1 cellular context compared by ENCODE assay signal in the genomic region with DNA sequence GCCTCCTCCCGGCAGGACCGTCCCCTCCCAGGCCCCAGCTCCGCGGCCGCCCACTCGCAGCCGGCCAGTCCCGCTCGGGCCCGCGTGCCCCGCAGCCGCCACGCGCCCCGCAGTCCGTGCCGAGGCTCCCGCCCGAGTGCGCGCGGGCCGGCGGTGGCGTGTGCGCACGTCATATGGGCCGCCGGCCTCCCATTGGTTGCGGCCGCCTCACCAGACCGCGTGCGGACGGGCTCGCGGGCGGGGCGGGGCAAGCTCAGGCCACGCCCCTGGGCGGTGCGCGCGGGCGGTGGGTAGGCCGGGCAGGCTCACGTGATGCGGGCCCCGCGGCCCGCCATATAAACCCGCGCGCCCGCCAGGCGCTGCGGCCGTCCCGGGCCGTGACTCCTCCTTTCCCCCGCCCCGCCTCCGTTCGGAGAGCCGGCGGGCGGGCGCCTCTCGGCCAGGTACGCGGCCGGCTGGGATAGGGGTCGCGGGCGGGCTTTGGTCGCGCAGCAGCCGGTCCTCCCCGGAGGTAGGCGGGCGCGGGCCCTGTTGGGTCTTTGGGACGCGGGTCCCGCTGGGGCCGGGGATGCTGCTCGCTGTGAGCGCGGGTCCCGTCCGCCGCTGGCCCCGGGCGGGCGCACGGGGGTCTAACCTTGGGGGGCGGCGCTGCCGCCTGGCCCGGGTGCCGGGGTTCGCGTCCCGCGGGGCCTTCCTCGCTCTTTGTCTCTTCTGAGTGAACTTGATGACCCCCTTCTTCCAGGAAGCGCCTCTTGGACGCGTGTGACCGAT.
TF ChIP-seq lines count a peak whose summit lies in the region.

A gene (plus strand): TSS at position 362 of the 771 bp plus-strand sequence. CDS start 408 bp downstream, at position 770.

TF ChIP-seq in K562, 482 proteins besides CTCF, POLR2A, EP300 and RAD21 (continued from another document and continues in another):
- TF ChIP-seq, protein P1, sequence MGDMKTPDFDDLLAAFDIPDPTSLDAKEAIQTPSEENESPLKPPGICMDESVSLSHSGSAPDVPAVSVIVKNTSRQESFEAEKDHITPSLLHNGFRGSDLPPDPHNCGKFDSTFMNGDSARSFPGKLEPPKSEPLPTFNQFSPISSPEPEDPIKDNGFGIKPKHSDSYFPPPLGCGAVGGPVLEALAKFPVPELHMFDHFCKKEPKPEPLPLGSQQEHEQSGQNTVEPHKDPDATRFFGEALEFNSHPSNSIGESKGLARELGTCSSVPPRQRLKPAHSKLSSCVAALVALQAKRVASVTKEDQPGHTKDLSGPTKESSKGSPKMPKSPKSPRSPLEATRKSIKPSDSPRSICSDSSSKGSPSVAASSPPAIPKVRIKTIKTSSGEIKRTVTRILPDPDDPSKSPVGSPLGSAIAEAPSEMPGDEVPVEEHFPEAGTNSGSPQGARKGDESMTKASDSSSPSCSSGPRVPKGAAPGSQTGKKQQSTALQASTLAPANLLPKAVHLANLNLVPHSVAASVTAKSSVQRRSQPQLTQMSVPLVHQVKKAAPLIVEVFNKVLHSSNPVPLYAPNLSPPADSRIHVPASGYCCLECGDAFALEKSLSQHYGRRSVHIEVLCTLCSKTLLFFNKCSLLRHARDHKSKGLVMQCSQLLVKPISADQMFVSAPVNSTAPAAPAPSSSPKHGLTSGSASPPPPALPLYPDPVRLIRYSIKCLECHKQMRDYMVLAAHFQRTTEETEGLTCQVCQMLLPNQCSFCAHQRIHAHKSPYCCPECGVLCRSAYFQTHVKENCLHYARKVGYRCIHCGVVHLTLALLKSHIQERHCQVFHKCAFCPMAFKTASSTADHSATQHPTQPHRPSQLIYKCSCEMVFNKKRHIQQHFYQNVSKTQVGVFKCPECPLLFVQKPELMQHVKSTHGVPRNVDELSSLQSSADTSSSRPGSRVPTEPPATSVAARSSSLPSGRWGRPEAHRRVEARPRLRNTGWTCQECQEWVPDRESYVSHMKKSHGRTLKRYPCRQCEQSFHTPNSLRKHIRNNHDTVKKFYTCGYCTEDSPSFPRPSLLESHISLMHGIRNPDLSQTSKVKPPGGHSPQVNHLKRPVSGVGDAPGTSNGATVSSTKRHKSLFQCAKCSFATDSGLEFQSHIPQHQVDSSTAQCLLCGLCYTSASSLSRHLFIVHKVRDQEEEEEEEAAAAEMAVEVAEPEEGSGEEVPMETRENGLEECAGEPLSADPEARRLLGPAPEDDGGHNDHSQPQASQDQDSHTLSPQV (IDR thresholded peaks at IDR 0.05) = 0 out of 2 replicates have a peak, but pooled peaks have one; percentile 53
- TF ChIP-seq, protein P2, sequence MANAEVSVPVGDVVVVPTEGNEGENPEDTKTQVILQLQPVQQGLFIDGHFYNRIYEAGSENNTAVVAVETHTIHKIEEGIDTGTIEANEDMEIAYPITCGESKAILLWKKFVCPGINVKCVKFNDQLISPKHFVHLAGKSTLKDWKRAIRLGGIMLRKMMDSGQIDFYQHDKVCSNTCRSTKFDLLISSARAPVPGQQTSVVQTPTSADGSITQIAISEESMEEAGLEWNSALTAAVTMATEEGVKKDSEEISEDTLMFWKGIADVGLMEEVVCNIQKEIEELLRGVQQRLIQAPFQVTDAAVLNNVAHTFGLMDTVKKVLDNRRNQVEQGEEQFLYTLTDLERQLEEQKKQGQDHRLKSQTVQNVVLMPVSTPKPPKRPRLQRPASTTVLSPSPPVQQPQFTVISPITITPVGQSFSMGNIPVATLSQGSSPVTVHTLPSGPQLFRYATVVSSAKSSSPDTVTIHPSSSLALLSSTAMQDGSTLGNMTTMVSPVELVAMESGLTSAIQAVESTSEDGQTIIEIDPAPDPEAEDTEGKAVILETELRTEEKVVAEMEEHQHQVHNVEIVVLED (CRISPR knock-in tag; IDR thresholded peaks at IDR 0.05) = peak; percentile 84
- TF ChIP-seq RBM25 (IDR thresholded peaks at IDR 0.05; ENCODE audit: low read depth, low read length, severe bottlenecking) = peak; percentile 98
- TF ChIP-seq, protein P3, sequence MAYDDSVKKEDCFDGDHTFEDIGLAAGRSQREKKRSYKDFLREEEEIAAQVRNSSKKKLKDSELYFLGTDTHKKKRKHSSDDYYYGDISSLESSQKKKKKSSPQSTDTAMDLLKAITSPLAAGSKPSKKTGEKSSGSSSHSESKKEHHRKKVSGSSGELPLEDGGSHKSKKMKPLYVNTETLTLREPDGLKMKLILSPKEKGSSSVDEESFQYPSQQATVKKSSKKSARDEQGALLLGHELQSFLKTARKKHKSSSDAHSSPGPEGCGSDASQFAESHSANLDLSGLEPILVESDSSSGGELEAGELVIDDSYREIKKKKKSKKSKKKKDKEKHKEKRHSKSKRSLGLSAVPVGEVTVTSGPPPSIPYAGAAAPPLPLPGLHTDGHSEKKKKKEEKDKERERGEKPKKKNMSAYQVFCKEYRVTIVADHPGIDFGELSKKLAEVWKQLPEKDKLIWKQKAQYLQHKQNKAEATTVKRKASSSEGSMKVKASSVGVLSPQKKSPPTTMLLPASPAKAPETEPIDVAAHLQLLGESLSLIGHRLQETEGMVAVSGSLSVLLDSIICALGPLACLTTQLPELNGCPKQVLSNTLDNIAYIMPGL (CRISPR knock-in tag; IDR thresholded peaks at IDR 0.05) = peak; percentile 88; the same call in 1 of the 2 replicates
- peak; percentile 22; the same call in 1 of the 2 replicates for TF ChIP-seq ESRRA (IDR thresholded peaks at IDR 0.05; ENCODE audit: borderline replicate concordance, low read depth)
- TF ChIP-seq FOS (IDR thresholded peaks at IDR 0.05; ENCODE audit: extremely low read depth, insufficient read length) = peak; percentile 77
- peak; percentile 96; the same call in 1 of the 2 replicates for TF ChIP-seq KDM2B (CRISPR knock-in tag; IDR thresholded peaks at IDR 0.05)
- TF ChIP-seq GTF2E2 (tag; IDR thresholded peaks at IDR 0.05) = peak; percentile 93; the same call in 1 of the 2 replicates
- TF ChIP-seq HMGN3 (IDR thresholded peaks at IDR 0.05; ENCODE audit: borderline replicate concordance, extremely low read depth, insufficient read length, low read depth, low read length) = peak; percentile 96
- peak in 1 of 2 experiments; percentile 35; a peak in 2 of 4 replicates for TF ChIP-seq RCOR1 (IDR thresholded peaks at IDR 0.05; ENCODE audit: borderline replicate concordance in 1 of 2, low read depth in 2 of 2, low read length in 2 of 2)
- no peak for TF ChIP-seq OTX1 (CRISPR knock-in tag; IDR thresholded peaks at IDR 0.05)
- TF ChIP-seq CHD1 (IDR thresholded peaks at IDR 0.05; ENCODE audit: low read length) = peak; percentile 82
- TF ChIP-seq, protein P4, sequence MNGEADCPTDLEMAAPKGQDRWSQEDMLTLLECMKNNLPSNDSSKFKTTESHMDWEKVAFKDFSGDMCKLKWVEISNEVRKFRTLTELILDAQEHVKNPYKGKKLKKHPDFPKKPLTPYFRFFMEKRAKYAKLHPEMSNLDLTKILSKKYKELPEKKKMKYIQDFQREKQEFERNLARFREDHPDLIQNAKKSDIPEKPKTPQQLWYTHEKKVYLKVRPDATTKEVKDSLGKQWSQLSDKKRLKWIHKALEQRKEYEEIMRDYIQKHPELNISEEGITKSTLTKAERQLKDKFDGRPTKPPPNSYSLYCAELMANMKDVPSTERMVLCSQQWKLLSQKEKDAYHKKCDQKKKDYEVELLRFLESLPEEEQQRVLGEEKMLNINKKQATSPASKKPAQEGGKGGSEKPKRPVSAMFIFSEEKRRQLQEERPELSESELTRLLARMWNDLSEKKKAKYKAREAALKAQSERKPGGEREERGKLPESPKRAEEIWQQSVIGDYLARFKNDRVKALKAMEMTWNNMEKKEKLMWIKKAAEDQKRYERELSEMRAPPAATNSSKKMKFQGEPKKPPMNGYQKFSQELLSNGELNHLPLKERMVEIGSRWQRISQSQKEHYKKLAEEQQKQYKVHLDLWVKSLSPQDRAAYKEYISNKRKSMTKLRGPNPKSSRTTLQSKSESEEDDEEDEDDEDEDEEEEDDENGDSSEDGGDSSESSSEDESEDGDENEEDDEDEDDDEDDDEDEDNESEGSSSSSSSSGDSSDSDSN (IDR thresholded peaks at IDR 0.05; ENCODE audit: borderline replicate concordance in 1 of 2, low read depth in 2 of 2, low read length in 2 of 2) = peak; percentile 66 to 96; a peak in 3 of 4 replicates
- TF ChIP-seq NR2F6 (CRISPR knock-in tag; IDR thresholded peaks at IDR 0.05) = no peak; the same call in 1 of the 2 replicates
- peak; percentile 98 for TF ChIP-seq CCNT2 (IDR thresholded peaks at IDR 0.05; ENCODE audit: borderline replicate concordance, extremely low read depth, insufficient read length, low read depth, low read length)
- no peak for TF ChIP-seq CREBBP (IDR thresholded peaks at IDR 0.05; ENCODE audit: low read depth, low read length)
- peak; percentile 94 to 97 for TF ChIP-seq NONO (IDR thresholded peaks at IDR 0.05; ENCODE audit: low read depth in 2 of 2, low read length in 1 of 2)
- TF ChIP-seq CHCHD3 (CRISPR knock-in tag; IDR thresholded peaks at IDR 0.05) = 0 out of 2 replicates have a peak, but pooled peaks have one; percentile 32
- TF ChIP-seq, protein P5, sequence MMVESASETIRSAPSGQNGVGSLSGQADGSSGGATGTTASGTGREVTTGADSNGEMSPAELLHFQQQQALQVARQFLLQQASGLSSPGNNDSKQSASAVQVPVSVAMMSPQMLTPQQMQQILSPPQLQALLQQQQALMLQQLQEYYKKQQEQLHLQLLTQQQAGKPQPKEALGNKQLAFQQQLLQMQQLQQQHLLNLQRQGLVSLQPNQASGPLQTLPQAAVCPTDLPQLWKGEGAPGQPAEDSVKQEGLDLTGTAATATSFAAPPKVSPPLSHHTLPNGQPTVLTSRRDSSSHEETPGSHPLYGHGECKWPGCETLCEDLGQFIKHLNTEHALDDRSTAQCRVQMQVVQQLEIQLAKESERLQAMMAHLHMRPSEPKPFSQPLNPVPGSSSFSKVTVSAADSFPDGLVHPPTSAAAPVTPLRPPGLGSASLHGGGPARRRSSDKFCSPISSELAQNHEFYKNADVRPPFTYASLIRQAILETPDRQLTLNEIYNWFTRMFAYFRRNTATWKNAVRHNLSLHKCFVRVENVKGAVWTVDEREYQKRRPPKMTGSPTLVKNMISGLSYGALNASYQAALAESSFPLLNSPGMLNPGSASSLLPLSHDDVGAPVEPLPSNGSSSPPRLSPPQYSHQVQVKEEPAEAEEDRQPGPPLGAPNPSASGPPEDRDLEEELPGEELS (CRISPR knock-in tag; IDR thresholded peaks at IDR 0.05; ENCODE audit: borderline replicate concordance) = no peak; the same call in 1 of the 2 replicates
- no peak for TF ChIP-seq EHMT2 (IDR thresholded peaks at IDR 0.05)
- peak; percentile 89 for TF ChIP-seq POLR2AphosphoS5 (IDR thresholded peaks at IDR 0.05; ENCODE audit: control insufficient read depth, insufficient read depth, low read depth, low read length)
- TF ChIP-seq MEIS2 (IDR thresholded peaks at IDR 0.05; ENCODE audit: partially characterized antibody) = peak; percentile 27
- TF ChIP-seq, protein P6, sequence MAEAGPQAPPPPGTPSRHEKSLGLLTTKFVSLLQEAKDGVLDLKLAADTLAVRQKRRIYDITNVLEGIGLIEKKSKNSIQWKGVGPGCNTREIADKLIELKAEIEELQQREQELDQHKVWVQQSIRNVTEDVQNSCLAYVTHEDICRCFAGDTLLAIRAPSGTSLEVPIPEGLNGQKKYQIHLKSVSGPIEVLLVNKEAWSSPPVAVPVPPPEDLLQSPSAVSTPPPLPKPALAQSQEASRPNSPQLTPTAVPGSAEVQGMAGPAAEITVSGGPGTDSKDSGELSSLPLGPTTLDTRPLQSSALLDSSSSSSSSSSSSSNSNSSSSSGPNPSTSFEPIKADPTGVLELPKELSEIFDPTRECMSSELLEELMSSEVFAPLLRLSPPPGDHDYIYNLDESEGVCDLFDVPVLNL (CRISPR knock-in tag; IDR thresholded peaks at IDR 0.05; ENCODE audit: low read depth) = 0 out of 2 replicates have a peak, but pooled peaks have one; percentile 23
- no peak for TF ChIP-seq CC2D1A (IDR thresholded peaks at IDR 0.05)
- TF ChIP-seq KDM5B (IDR thresholded peaks at IDR 0.05; ENCODE audit: insufficient replicate concordance, low read depth, low read length) = peak; percentile 98
- TF ChIP-seq RBM14 (IDR thresholded peaks at IDR 0.05; ENCODE audit: borderline replicate concordance, insufficient read depth, low read depth, low read length) = peak; percentile 80; the same call in 1 of the 2 replicates
- TF ChIP-seq, protein P7, sequence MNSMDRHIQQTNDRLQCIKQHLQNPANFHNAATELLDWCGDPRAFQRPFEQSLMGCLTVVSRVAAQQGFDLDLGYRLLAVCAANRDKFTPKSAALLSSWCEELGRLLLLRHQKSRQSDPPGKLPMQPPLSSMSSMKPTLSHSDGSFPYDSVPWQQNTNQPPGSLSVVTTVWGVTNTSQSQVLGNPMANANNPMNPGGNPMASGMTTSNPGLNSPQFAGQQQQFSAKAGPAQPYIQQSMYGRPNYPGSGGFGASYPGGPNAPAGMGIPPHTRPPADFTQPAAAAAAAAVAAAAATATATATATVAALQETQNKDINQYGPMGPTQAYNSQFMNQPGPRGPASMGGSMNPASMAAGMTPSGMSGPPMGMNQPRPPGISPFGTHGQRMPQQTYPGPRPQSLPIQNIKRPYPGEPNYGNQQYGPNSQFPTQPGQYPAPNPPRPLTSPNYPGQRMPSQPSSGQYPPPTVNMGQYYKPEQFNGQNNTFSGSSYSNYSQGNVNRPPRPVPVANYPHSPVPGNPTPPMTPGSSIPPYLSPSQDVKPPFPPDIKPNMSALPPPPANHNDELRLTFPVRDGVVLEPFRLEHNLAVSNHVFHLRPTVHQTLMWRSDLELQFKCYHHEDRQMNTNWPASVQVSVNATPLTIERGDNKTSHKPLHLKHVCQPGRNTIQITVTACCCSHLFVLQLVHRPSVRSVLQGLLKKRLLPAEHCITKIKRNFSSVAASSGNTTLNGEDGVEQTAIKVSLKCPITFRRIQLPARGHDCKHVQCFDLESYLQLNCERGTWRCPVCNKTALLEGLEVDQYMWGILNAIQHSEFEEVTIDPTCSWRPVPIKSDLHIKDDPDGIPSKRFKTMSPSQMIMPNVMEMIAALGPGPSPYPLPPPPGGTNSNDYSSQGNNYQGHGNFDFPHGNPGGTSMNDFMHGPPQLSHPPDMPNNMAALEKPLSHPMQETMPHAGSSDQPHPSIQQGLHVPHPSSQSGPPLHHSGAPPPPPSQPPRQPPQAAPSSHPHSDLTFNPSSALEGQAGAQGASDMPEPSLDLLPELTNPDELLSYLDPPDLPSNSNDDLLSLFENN (IDR thresholded peaks at IDR 0.05; ENCODE audit: low read depth in 2 of 2, low read length in 2 of 2) = peak in 1 of 2 experiments; percentile 74; a peak in 2 of 4 replicates
- TF ChIP-seq BHLHE40 (IDR thresholded peaks at IDR 0.05; ENCODE audit: low read length) = peak; percentile 97
- TF ChIP-seq SRSF3 (IDR thresholded peaks at IDR 0.05; ENCODE audit: insufficient read depth, low read length) = no peak
- TF ChIP-seq, protein P8, sequence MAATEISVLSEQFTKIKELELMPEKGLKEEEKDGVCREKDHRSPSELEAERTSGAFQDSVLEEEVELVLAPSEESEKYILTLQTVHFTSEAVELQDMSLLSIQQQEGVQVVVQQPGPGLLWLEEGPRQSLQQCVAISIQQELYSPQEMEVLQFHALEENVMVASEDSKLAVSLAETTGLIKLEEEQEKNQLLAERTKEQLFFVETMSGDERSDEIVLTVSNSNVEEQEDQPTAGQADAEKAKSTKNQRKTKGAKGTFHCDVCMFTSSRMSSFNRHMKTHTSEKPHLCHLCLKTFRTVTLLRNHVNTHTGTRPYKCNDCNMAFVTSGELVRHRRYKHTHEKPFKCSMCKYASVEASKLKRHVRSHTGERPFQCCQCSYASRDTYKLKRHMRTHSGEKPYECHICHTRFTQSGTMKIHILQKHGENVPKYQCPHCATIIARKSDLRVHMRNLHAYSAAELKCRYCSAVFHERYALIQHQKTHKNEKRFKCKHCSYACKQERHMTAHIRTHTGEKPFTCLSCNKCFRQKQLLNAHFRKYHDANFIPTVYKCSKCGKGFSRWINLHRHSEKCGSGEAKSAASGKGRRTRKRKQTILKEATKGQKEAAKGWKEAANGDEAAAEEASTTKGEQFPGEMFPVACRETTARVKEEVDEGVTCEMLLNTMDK (IDR thresholded peaks at IDR 0.05; ENCODE audit: borderline replicate concordance, insufficient read depth, low read depth, low read length, poor library complexity, severe bottlenecking) = peak; percentile 0
- no peak for TF ChIP-seq CEBPG (CRISPR knock-in tag; IDR thresholded peaks at IDR 0.05)
- TF ChIP-seq CEBPG (tag; conservative IDR thresholded peaks at IDR 0.05 in 1 of 2, IDR thresholded peaks at IDR 0.05 in 1 of 2) = no peak
- TF ChIP-seq NRF1 (conservative IDR thresholded peaks at IDR 0.05 in 1 of 2, IDR thresholded peaks at IDR 0.05 in 1 of 2) = peak in 1 of 2 experiments; percentile 86; a peak in 2 of 4 replicates
